ENCODE assay signal across 9 cellular contexts in genomic region chr4:38983756-38984647, GRCh38. TPM values are rescaled to one million over a fixed set of nuclear protein-coding genes. Genes with fewer than 3 reads are reported as not detected.
DNase-seq lines count a peak whose midpoint lies in the region; ATAC-seq and TF ChIP-seq lines count a peak whose summit lies in the region.
"Had no signal": no experiment of that assay in that cellular context is flagged by ENCODE, and none has a peak within 500 bp of the region (broad histone marks: within the 10 kb centered on the region; RNA-seq: fewer than 3 reads in every experiment).

No MANE protein-coding gene starts in this region.

- peaks cover 87% of the 10 kb centered on the region for H3K4me1 Mint-ChIP-seq in activated CD4-positive, alpha-beta memory T cell treated with anti-CD3 and anti-CD28 coated beads for 36 hours (ENCODE audit: low read depth)
- peaks cover 9% of the 10 kb centered on the region for H3K4me1 Mint-ChIP-seq in glutamatergic neuron (ENCODE audit: low read depth, unreplicated experiment)
- H3K4me1 Mint-ChIP-seq in stimulated activated naive CD8-positive, alpha-beta T cell treated with anti-CD3 and anti-CD28 coated beads, Interleukin-15, amount 100 ng/mL, for 72 hours: peaks cover 76% of the 10 kb centered on the region

- ATAC-seq in activated naive CD4-positive, alpha-beta T cell treated with anti-CD3 and anti-CD28 coated beads, Interleukin-2, amount 50 U/mL, for 72 hours: peak; percentile 60 to 62
- no peak for ATAC-seq in stimulated activated naive CD8-positive, alpha-beta T cell treated with anti-CD3 and anti-CD28 coated beads, Interleukin-15, amount 100 ng/mL, for 72 hours

- H3K9me3 Mint-ChIP-seq in activated naive CD4-positive, alpha-beta T cell treated with anti-CD3 and anti-CD28 coated beads, Interleukin-2, amount 50 U/mL, for 72 hours: peaks cover 3 to 7% of the 10 kb centered on the region in 2 donors
- H3K9me3 Mint-ChIP-seq in activated CD4-positive, alpha-beta memory T cell treated with anti-CD3 and anti-CD28 coated beads for 36 hours: no peaks in the 10 kb centered on the region
- H3K9me3 Mint-ChIP-seq in glutamatergic neuron (ENCODE audit: unreplicated experiment): no peaks in the 10 kb centered on the region
- H3K9me3 Mint-ChIP-seq in stimulated activated naive CD8-positive, alpha-beta T cell treated with anti-CD3 and anti-CD28 coated beads, Interleukin-15, amount 100 ng/mL, for 72 hours: no peaks in the 10 kb centered on the region

- H3K27ac Mint-ChIP-seq in activated naive CD4-positive, alpha-beta T cell treated with anti-CD3 and anti-CD28 coated beads, Interleukin-2, amount 50 U/mL, for 72 hours: peak overlapping the region; percentile 1 to 26
- H3K27ac Mint-ChIP-seq in activated CD4-positive, alpha-beta memory T cell treated with anti-CD3 and anti-CD28 coated beads for 36 hours: peak overlapping the region; percentile 93
- H3K27ac Mint-ChIP-seq in glutamatergic neuron (ENCODE audit: unreplicated experiment): peak overlapping the region; percentile 31
- H3K27ac Mint-ChIP-seq in stimulated activated naive CD8-positive, alpha-beta T cell treated with anti-CD3 and anti-CD28 coated beads, Interleukin-15, amount 100 ng/mL, for 72 hours: peak overlapping the region; percentile 8 to 13

- in situ Hi-C loops in ACHN (cut with HindIII; ENCODE audit: low pct_ligation_motif_present, low pct_unique_long_range_greater_than_20kb, low sequenced_read_pairs): no loop called here

- peak overlapping the region; percentile 59 for H3K4me3 Mint-ChIP-seq in activated CD4-positive, alpha-beta memory T cell treated with anti-CD3 and anti-CD28 coated beads for 36 hours
- peak overlapping the region; percentile 12 for H3K4me3 Mint-ChIP-seq in glutamatergic neuron (ENCODE audit: unreplicated experiment)
- H3K4me3 Mint-ChIP-seq in stimulated activated naive CD8-positive, alpha-beta T cell treated with anti-CD3 and anti-CD28 coated beads, Interleukin-15, amount 100 ng/mL, for 72 hours: no peak overlapping the region

- POLR2A ChIA-PET in activated CD4-positive, alpha-beta memory T cell treated with anti-CD3 and anti-CD28 coated beads for 36 hours (lab: Charles Lee): interaction anchor here (0.6 to 5.0 kb wide), 10 partner anchors 18 to 903 kb away, joined by 3 to 44 read pairs (median 5); partner anchors contain the start of gene TMEM156

- DNase-seq in activated naive CD4-positive, alpha-beta T cell treated with anti-CD3 and anti-CD28 coated beads, Interleukin-2, amount 50 U/mL, for 72 hours (ENCODE audit: low spot score in 2 of 2): no peak
- DNase-seq in activated naive CD4-positive, alpha-beta T cell treated with Interleukin-2 at 50 U/mL for 16 hours: no peak
- peak; percentile 37 for DNase-seq in activated CD4-positive, alpha-beta memory T cell treated with anti-CD3 and anti-CD28 coated beads for 36 hours
- DNase-seq in glutamatergic neuron: no peak
- DNase-seq in stimulated activated naive CD8-positive, alpha-beta T cell treated with anti-CD3 and anti-CD28 coated beads, Interleukin-15, amount 100 ng/mL, for 72 hours: no peak
- DNase-seq in MV-4-11 (lab: John Stamatoyannopoulos, UW): no peak
- no peak for DNase-seq in NCI-H1436 treated with DMSO at 0.1 percent for 48 hours (lab: John Stamatoyannopoulos, UW)
- no peak for DNase-seq in ACHN

- H3K36me3 Mint-ChIP-seq in activated naive CD4-positive, alpha-beta T cell treated with anti-CD3 and anti-CD28 coated beads, Interleukin-2, amount 50 U/mL, for 72 hours: peaks cover 16 to 66% of the 10 kb centered on the region in 2 donors
- H3K36me3 Mint-ChIP-seq in activated CD4-positive, alpha-beta memory T cell treated with anti-CD3 and anti-CD28 coated beads for 36 hours: peaks cover 54% of the 10 kb centered on the region
- H3K36me3 Mint-ChIP-seq in glutamatergic neuron (ENCODE audit: unreplicated experiment): no peaks in the 10 kb centered on the region

- no peak for TF ChIP-seq CTCF in glutamatergic neuron (IDR thresholded peaks at IDR 0.05; ENCODE audit: partially characterized antibody, unreplicated experiment)

- CTCF ChIA-PET in activated CD4-positive, alpha-beta memory T cell treated with anti-CD3 and anti-CD28 coated beads for 36 hours (lab: Charles Lee): interaction anchor here (0.7 to 3.6 kb wide), 8 partner anchors 10 to 123 kb away, joined by 3 to 13 read pairs (median 4); no protein-coding TSS in a partner anchor

- intact Hi-C loops in activated CD4-positive, alpha-beta memory T cell treated with anti-CD3 and anti-CD28 coated beads for 36 hours (cut with micrococcal nuclease): loop anchor here (1.0 to 10.0 kb wide), 6 partner anchors 26 to 371 kb away; partner anchors contain the start of genes TLR1 and TMEM156

- no peaks in the 10 kb centered on the region for H3K27me3 Mint-ChIP-seq in activated CD4-positive, alpha-beta memory T cell treated with anti-CD3 and anti-CD28 coated beads for 36 hours
- no peaks in the 10 kb centered on the region for H3K27me3 Mint-ChIP-seq in glutamatergic neuron (ENCODE audit: unreplicated experiment)
- H3K27me3 Mint-ChIP-seq in stimulated activated naive CD8-positive, alpha-beta T cell treated with anti-CD3 and anti-CD28 coated beads, Interleukin-15, amount 100 ng/mL, for 72 hours: no peaks in the 10 kb centered on the region

RNA-seq across cellular contexts. Expression of gene TMEM156, which starts 48.2 kb away (rescaled TPM):
- 10 to 100 TPM; 13.8 to 24.0 TPM for total RNA-seq in activated naive CD4-positive, alpha-beta T cell treated with anti-CD3 and anti-CD28 coated beads, Interleukin-2, amount 50 U/mL, for 72 hours
- 10 to 100 TPM; 28.0 to 28.4 TPM for total RNA-seq in activated CD4-positive, alpha-beta memory T cell treated with anti-CD3 and anti-CD28 coated beads for 36 hours
- total RNA-seq in glutamatergic neuron (ENCODE audit: unreplicated experiment): not detected
- total RNA-seq: gastroesophageal sphincter had no signal

Comparison
In these comparisons a context has a peak if more than half of its experiments do, and no peak if none do; other contexts are left out.
1. H3K27ac Mint-ChIP-seq: peak in every context shown above with its lines; median percentile 93 in activated CD4-positive, alpha-beta memory T cell treated with anti-CD3 and anti-CD28 coated beads for 36 hours; 31 in glutamatergic neuron; 14 in activated naive CD4-positive, alpha-beta T cell treated with anti-CD3 and anti-CD28 coated beads, Interleukin-2, amount 50 U/mL, for 72 hours; 10 in stimulated activated naive CD8-positive, alpha-beta T cell treated with anti-CD3 and anti-CD28 coated beads, Interleukin-15, amount 100 ng/mL, for 72 hours.
2. H3K4me3 Mint-ChIP-seq: peak in activated CD4-positive, alpha-beta memory T cell treated with anti-CD3 and anti-CD28 coated beads for 36 hours (single experiment) and glutamatergic neuron (single experiment); none in stimulated activated naive CD8-positive, alpha-beta T cell treated with anti-CD3 and anti-CD28 coated beads, Interleukin-15, amount 100 ng/mL, for 72 hours (0 of 2).
3. RNA of gene TMEM156, which starts 48.2 kb away (total RNA-seq): 28.0 to 28.4 TPM in activated CD4-positive, alpha-beta memory T cell treated with anti-CD3 and anti-CD28 coated beads for 36 hours and 13.8 to 24.0 TPM in activated naive CD4-positive, alpha-beta T cell treated with anti-CD3 and anti-CD28 coated beads, Interleukin-2, amount 50 U/mL, for 72 hours; not detected in glutamatergic neuron (single experiment); every median in the first group is over 10 times any median in the second.